Comparison of ENCODE assay signal across 38 cellular contexts in the genomic region with DNA sequence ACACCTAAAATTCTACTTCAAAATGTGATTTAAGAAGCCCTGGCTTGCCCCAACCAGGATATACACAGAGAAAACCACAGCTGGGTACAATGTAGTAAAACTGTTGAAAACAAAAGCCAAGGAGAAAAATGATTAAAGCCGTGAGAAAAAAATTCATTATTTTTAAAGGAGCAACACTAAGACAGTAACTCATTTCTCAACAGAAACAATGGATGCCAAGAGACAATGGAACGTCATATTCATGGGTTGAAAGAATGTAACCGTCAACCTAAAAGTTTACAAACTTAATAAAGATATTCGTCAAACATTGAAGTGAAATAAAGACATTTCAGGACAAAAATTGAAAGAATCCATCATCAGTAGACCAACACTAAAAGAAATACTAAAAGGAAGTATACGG.
"Had no signal": no experiment of that assay in that cellular context is flagged by ENCODE, and none has a peak within 500 bp of the region (broad histone marks: within the 10 kb centered on the region; RNA-seq: fewer than 3 reads in every experiment).

No MANE protein-coding gene starts in this region.

- FAIRE-seq: bronchial epithelial cell had no signal

- H3K9me3 Mint-ChIP-seq: activated naive CD4-positive, alpha-beta T cell treated with anti-CD3 and anti-CD28 coated beads, Interleukin-2, amount 10 ng/mL, durations not matched to agents 7 days and 5 days; activated naive CD8-positive, alpha-beta T cell treated with anti-CD3 and anti-CD28 coated beads for 36 hours; activated naive CD8-positive, alpha-beta T cell treated with anti-CD3 and anti-CD28 coated beads, Interleukin-2, amount 10 ng/mL, durations not matched to agents 7 days and 5 days; activated naive CD8-positive, alpha-beta T cell treated with anti-CD3 and anti-CD28 coated beads, Interleukin-2, amount 50 U/mL, for 24 hours; activated T-cell treated with anti-CD3 and anti-CD28 coated beads, Interleukin-2, amount 50 U/mL, for 24 hours; activated T-helper 1 cell treated with anti-CD3 and anti-CD28 coated beads, Interleukin-12 subunit alpha, Interleukin-12 subunit beta, Interleukin-2, Interleukin-4 antibody, amounts not matched to agents 30 ng/mL and 10 ng/mL and 1 ng/mL, durations not matched to agents 14 hours and 24 hours and 36 hours; activated T-helper 2 cell treated with anti-CD3 and anti-CD28 coated beads, Interferon-gamma antibody, Interleukin-2, Interleukin-4, amounts not matched to agents 10 μg/mL and 5 μg/mL and 100 μg/mL, durations not matched to agents 14 hours and 24 hours and 36 hours; central memory CD8-positive, alpha-beta T cell had no signal

- ATAC-seq: activated naive CD4-positive, alpha-beta T cell treated with anti-CD3 and anti-CD28 coated beads, Interleukin-2, amount 50 U/mL, for 72 hours; activated naive CD8-positive, alpha-beta T cell treated with anti-CD3 and anti-CD28 coated beads, Interleukin-2, amount 50 U/mL, for 24 hours; activated T-cell treated with anti-CD3 and anti-CD28 coated beads, Interleukin-2, amount 50 U/mL, for 4 hours; activated T-cell treated with anti-CD3 and anti-CD28 coated beads, Interleukin-2, amount 50 U/mL, for 72 hours; activated T-helper 17 cell treated with anti-CD3 and anti-CD28 coated beads, Interleukin-2, amount 50 U/mL, for 72 hours; body of pancreas had no signal

- H3K9me3 ChIP-seq: adrenal gland, ascending aorta, body of pancreas, breast epithelium had no signal

- H3K4me1 ChIP-seq: adrenal gland, ascending aorta, body of pancreas, breast epithelium had no signal

- H3K27me3 Mint-ChIP-seq: activated naive CD4-positive, alpha-beta T cell treated with anti-CD3 and anti-CD28 coated beads, Interleukin-2, amount 10 ng/mL, durations not matched to agents 7 days and 5 days; activated T-helper 17 cell treated with anti-CD3 and anti-CD28 coated beads, Interleukin-2, amount 50 U/mL, for 72 hours had no signal

- DNase-seq: activated effector memory CD4-positive, alpha-beta T cell treated with anti-CD3 and anti-CD28 coated beads, Interleukin-2, amount 50 U/mL, for 16 hours; activated effector memory CD4-positive, alpha-beta T cell treated with Interleukin-2 at 50 U/mL for 16 hours; activated gamma-delta T cell; activated gamma-delta T cell treated with Interleukin-2 at 50 U/mL for 16 hours; activated naive CD4-positive, alpha-beta T cell; activated naive CD4-positive, alpha-beta T cell treated with anti-CD3 and anti-CD28 coated beads for 36 hours; activated naive CD4-positive, alpha-beta T cell treated with anti-CD3 and anti-CD28 coated beads, Interleukin-2, amount 10 ng/mL, durations not matched to agents 7 days and 5 days; activated naive CD4-positive, alpha-beta T cell treated with anti-CD3 and anti-CD28 coated beads, Interleukin-2, amount 50 U/mL, for 16 hours; activated naive CD4-positive, alpha-beta T cell treated with Interleukin-2 at 50 U/mL for 16 hours; activated naive CD8-positive, alpha-beta T cell treated with anti-CD3 and anti-CD28 coated beads for 36 hours; activated naive CD8-positive, alpha-beta T cell treated with anti-CD3 and anti-CD28 coated beads, Interleukin-2, amount 10 ng/mL, durations not matched to agents 7 days and 5 days; activated naive CD8-positive, alpha-beta T cell treated with anti-CD3 and anti-CD28 coated beads, Interleukin-2, amount 50 U/mL, for 24 hours; activated T-cell treated with anti-CD3 and anti-CD28 coated beads, Interleukin-2, amount 50 U/mL, for 24 hours; activated T-cell treated with anti-CD3 and anti-CD28 coated beads, Interleukin-2, amount 50 U/mL, for 4 hours; activated T-cell treated with anti-CD3 and anti-CD28 coated beads, Interleukin-2, amount 50 U/mL, for 48 hours; activated T-cell treated with anti-CD3 and anti-CD28 coated beads, Interleukin-2, amount 50 U/mL, for 72 hours; adrenal gland; amniotic stem cell; amygdala; anterior cingulate cortex; aorta; body of pancreas; brain microvascular endothelial cell; caudate nucleus; central memory CD4-positive, alpha-beta T cell; cerebellar nuclear complex had no signal

- H3K36me3 Mint-ChIP-seq: activated naive CD4-positive, alpha-beta T cell treated with anti-CD3 and anti-CD28 coated beads, Interleukin-2, amount 10 ng/mL, durations not matched to agents 7 days and 5 days; activated naive CD4-positive, alpha-beta T cell treated with anti-CD3 and anti-CD28 coated beads, Interleukin-2, amount 50 U/mL, for 24 hours; activated naive CD8-positive, alpha-beta T cell; activated naive CD8-positive, alpha-beta T cell treated with anti-CD3 and anti-CD28 coated beads for 36 hours; activated naive CD8-positive, alpha-beta T cell treated with anti-CD3 and anti-CD28 coated beads, Interleukin-2, amount 10 ng/mL, durations not matched to agents 7 days and 5 days had no signal

- H3K4me3 ChIP-seq: adrenal gland, ascending aorta, body of pancreas, breast epithelium, cardiac muscle cell had no signal

- H3K27ac ChIP-seq: adrenal gland, ascending aorta, body of pancreas, brain microvascular endothelial cell, breast epithelium, cardiac muscle cell had no signal

- H3K27ac Mint-ChIP-seq: activated naive CD4-positive, alpha-beta T cell treated with anti-CD3 and anti-CD28 coated beads for 36 hours; activated naive CD4-positive, alpha-beta T cell treated with anti-CD3 and anti-CD28 coated beads, Interleukin-2, amount 10 ng/mL, durations not matched to agents 7 days and 5 days; activated naive CD4-positive, alpha-beta T cell treated with anti-CD3 and anti-CD28 coated beads, Interleukin-2, amount 50 U/mL, for 24 hours; activated naive CD4-positive, alpha-beta T cell treated with anti-CD3 and anti-CD28 coated beads, Interleukin-2, amount 50 U/mL, for 72 hours; activated naive CD8-positive, alpha-beta T cell; activated naive CD8-positive, alpha-beta T cell treated with anti-CD3 and anti-CD28 coated beads for 36 hours; activated naive CD8-positive, alpha-beta T cell treated with anti-CD3 and anti-CD28 coated beads, Interleukin-2, amount 10 ng/mL, durations not matched to agents 7 days and 5 days; activated naive CD8-positive, alpha-beta T cell treated with anti-CD3 and anti-CD28 coated beads, Interleukin-2, amount 50 U/mL, for 24 hours; activated T-cell treated with anti-CD3 and anti-CD28 coated beads, Interleukin-2, amount 50 U/mL, for 24 hours; activated T-helper 1 cell treated with anti-CD3 and anti-CD28 coated beads, Interleukin-12 subunit alpha, Interleukin-12 subunit beta, Interleukin-2, Interleukin-4 antibody, amounts not matched to agents 30 ng/mL and 10 ng/mL and 1 ng/mL, durations not matched to agents 14 hours and 24 hours and 36 hours; activated T-helper 17 cell treated with anti-CD3 and anti-CD28 coated beads, Interleukin-2, amount 50 U/mL, for 72 hours; activated T-helper 2 cell treated with anti-CD3 and anti-CD28 coated beads, Interferon-gamma antibody, Interleukin-2, Interleukin-4, amounts not matched to agents 10 μg/mL and 5 μg/mL and 100 μg/mL, durations not matched to agents 14 hours and 24 hours and 36 hours; brain had no signal

- H3K4me1 Mint-ChIP-seq: activated naive CD4-positive, alpha-beta T cell treated with anti-CD3 and anti-CD28 coated beads, Interleukin-2, amount 10 ng/mL, durations not matched to agents 7 days and 5 days; activated naive CD4-positive, alpha-beta T cell treated with anti-CD3 and anti-CD28 coated beads, Interleukin-2, amount 50 U/mL, for 24 hours; activated naive CD8-positive, alpha-beta T cell treated with anti-CD3 and anti-CD28 coated beads for 36 hours; activated naive CD8-positive, alpha-beta T cell treated with anti-CD3 and anti-CD28 coated beads, Interleukin-2, amount 10 ng/mL, durations not matched to agents 7 days and 5 days; activated naive CD8-positive, alpha-beta T cell treated with anti-CD3 and anti-CD28 coated beads, Interleukin-2, amount 50 U/mL, for 24 hours; activated T-helper 17 cell treated with anti-CD3 and anti-CD28 coated beads, Interleukin-2, amount 50 U/mL, for 72 hours; central memory CD8-positive, alpha-beta T cell had no signal

- H3K36me3 ChIP-seq: adrenal gland, ascending aorta, brain microvascular endothelial cell, breast epithelium, cardiac muscle cell had no signal

- H3K27me3 ChIP-seq: adrenal gland, ascending aorta, body of pancreas, brain microvascular endothelial cell, breast epithelium, cardiac muscle cell had no signal

- H3K4me3 Mint-ChIP-seq: activated naive CD4-positive, alpha-beta T cell treated with anti-CD3 and anti-CD28 coated beads for 36 hours; activated naive CD4-positive, alpha-beta T cell treated with anti-CD3 and anti-CD28 coated beads, Interleukin-2, amount 10 ng/mL, durations not matched to agents 7 days and 5 days; activated naive CD4-positive, alpha-beta T cell treated with anti-CD3 and anti-CD28 coated beads, Interleukin-2, amount 50 U/mL, for 24 hours; activated naive CD8-positive, alpha-beta T cell; activated naive CD8-positive, alpha-beta T cell treated with anti-CD3 and anti-CD28 coated beads for 36 hours; activated naive CD8-positive, alpha-beta T cell treated with anti-CD3 and anti-CD28 coated beads, Interleukin-2, amount 10 ng/mL, durations not matched to agents 7 days and 5 days; activated naive CD8-positive, alpha-beta T cell treated with anti-CD3 and anti-CD28 coated beads, Interleukin-2, amount 50 U/mL, for 24 hours; activated T-cell treated with anti-CD3 and anti-CD28 coated beads, Interleukin-2, amount 50 U/mL, for 24 hours; activated T-cell treated with anti-CD3 and anti-CD28 coated beads, Interleukin-2, amount 50 U/mL, for 4 hours; activated T-cell treated with anti-CD3 and anti-CD28 coated beads, Interleukin-2, amount 50 U/mL, for 72 hours; activated T-helper 1 cell treated with anti-CD3 and anti-CD28 coated beads, Interleukin-12 subunit alpha, Interleukin-12 subunit beta, Interleukin-2, Interleukin-4 antibody, amounts not matched to agents 30 ng/mL and 10 ng/mL and 1 ng/mL, durations not matched to agents 14 hours and 24 hours and 36 hours; activated T-helper 17 cell treated with anti-CD3 and anti-CD28 coated beads, Interleukin-2, amount 50 U/mL, for 72 hours; brain; central memory CD8-positive, alpha-beta T cell had no signal
